8 cellular contexts compared by ENCODE assay signal in the genomic region with DNA sequence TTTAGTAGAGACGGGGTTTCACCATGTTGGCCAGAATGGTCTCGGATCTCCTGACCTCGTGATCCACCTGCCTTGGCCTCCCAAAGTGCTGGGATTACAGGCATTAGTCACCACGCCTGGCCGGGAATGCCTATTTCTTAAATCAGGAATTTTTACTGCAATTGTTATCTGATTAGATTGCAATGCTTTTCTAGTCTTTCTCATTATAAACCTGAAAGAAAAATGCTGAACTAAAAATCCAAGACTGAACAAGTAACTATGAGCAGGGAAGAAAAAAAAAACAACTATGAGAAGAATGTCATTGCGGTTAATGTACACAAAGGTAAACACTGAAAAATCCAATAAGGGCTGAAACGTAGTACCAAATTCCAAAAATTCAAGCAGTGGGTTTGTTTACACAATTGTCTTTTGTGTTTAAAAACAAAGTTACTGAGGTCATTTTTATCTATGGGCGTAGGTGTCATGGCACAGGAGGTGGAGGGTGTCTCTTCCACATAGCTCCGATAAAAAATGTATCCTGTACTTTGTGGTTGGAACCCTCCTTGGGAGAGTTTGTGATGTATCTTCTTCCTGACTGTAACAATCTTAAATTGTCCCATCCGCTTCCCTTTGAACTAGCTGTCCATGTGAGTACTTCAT. TPM values are rescaled to one million over a fixed set of nuclear protein-coding genes. Genes with fewer than 3 reads are reported as not detected.
DNase-seq lines count a peak whose midpoint lies in the region; ATAC-seq and TF ChIP-seq lines count a peak whose summit lies in the region.

No MANE protein-coding gene starts in this region.

- H2AFZ ChIP-seq in parathyroid adenoma: peak overlapping the region; percentile 66

- peaks cover 9% of the 10 kb centered on the region for H3K4me1 ChIP-seq in ectodermal cell (ENCODE audit: control insufficient read depth, insufficient read depth, low read length)
- H3K4me1 ChIP-seq in parathyroid adenoma: no peaks in the 10 kb centered on the region

- H3K9ac ChIP-seq in parathyroid adenoma: no peak overlapping the region

- no peak overlapping the region for H3K4me2 ChIP-seq in parathyroid adenoma (ENCODE audit: low read length)

- TF ChIP-seq CTCF in parathyroid adenoma (IDR thresholded peaks at IDR 0.05): no peak

- H3K36me3 ChIP-seq in ectodermal cell (ENCODE audit: control insufficient read depth, insufficient read depth, low read length) (no peaks in the 10 kb centered on the region), parathyroid adenoma (ENCODE audit: control insufficient read depth, insufficient read depth, low read length) (no peaks in the 10 kb centered on the region)

- WGBS in ectodermal cell, 2 experiments: 87 to 93% methylated on average over 10 of the region's 10 CpGs

- H3K27me3 ChIP-seq in ectodermal cell (ENCODE audit: control insufficient read depth, insufficient read depth, low read length, poor library complexity, severe bottlenecking) (no peaks in the 10 kb centered on the region), parathyroid adenoma (ENCODE audit: control insufficient read depth, insufficient read depth, low read length) (no peaks in the 10 kb centered on the region)

- ATAC-seq in HG03457 (IDR thresholded peaks at IDR 0.05; ENCODE audit: unreplicated experiment): no peak
- no peak for ATAC-seq in GM21515 (IDR thresholded peaks at IDR 0.05; ENCODE audit: unreplicated experiment)

- H3K9me3 ChIP-seq in ectodermal cell (ENCODE audit: control insufficient read depth, low read length) (no peaks in the 10 kb centered on the region), parathyroid adenoma (ENCODE audit: control insufficient read depth, low read length) (no peaks in the 10 kb centered on the region)

- H3K4me3 ChIP-seq in ectodermal cell (ENCODE audit: insufficient read depth, low read depth, low read length) (peak overlapping the region; percentile 66), parathyroid adenoma (ENCODE audit: low read depth, low read length) (no peak overlapping the region)

- DNase-seq in EL: peak; percentile 73
- no peak for DNase-seq in OCI-M1 (lab: John Stamatoyannopoulos, UW)
- DNase-seq in NCI-H1694 treated with DMSO at 0.1 percent for 48 hours (lab: John Stamatoyannopoulos, UW): no peak

- H3K27ac ChIP-seq in ectodermal cell (ENCODE audit: insufficient read depth, low read depth, low read length, poor library complexity, severe bottlenecking): no peak overlapping the region
- peak overlapping the region; percentile 74 for H3K27ac ChIP-seq in parathyroid adenoma

- no peaks in the 10 kb centered on the region for H3K79me2 ChIP-seq in parathyroid adenoma

TF ChIP-seq in PFSK-1, 5 proteins besides CTCF, POLR2A, EP300 and RAD21:
- TF ChIP-seq FOXP2 (optimal IDR thresholded peaks at IDR 0.05; ENCODE audit: borderline replicate concordance, extremely low read depth, extremely low read length, insufficient read depth): no peak
- 0 out of 2 replicates have a peak, but pooled peaks have one; percentile 7 for TF ChIP-seq SIN3A (IDR thresholded peaks at IDR 0.05; ENCODE audit: borderline replicate concordance, insufficient read depth, low read length)

RNA-seq across cellular contexts. Expression of gene TMEM156, which starts 11.0 kb away (rescaled TPM):
- polyA plus RNA-seq in PFSK-1 (2012; ENCODE audit: insufficient read length, low read depth): 2.2 TPM
- not detected for polyA plus RNA-seq in ectodermal cell (2013, experiment 1 of 4)
- not detected for polyA plus RNA-seq in ectodermal cell (2013, experiment 2 of 4)
- not detected for polyA plus RNA-seq in ectodermal cell (2013, experiment 3 of 4)
- polyA plus RNA-seq in ectodermal cell (2013, experiment 4 of 4): not detected

RNA-seq across cellular contexts. Expression of gene KLHL5, which starts 18.9 kb away (rescaled TPM):
- 30.1 TPM for polyA plus RNA-seq in PFSK-1 (2012; ENCODE audit: insufficient read length, low read depth)
- 46.8 TPM for polyA plus RNA-seq in ectodermal cell (2013, experiment 1 of 4)
- 45.5 TPM for polyA plus RNA-seq in ectodermal cell (2013, experiment 2 of 4)
- 37.8 TPM for polyA plus RNA-seq in ectodermal cell (2013, experiment 3 of 4)
- polyA plus RNA-seq in ectodermal cell (2013, experiment 4 of 4): 44.5 TPM
